Comparison of ENCODE assay signal across 9 cellular contexts in the genomic region with DNA sequence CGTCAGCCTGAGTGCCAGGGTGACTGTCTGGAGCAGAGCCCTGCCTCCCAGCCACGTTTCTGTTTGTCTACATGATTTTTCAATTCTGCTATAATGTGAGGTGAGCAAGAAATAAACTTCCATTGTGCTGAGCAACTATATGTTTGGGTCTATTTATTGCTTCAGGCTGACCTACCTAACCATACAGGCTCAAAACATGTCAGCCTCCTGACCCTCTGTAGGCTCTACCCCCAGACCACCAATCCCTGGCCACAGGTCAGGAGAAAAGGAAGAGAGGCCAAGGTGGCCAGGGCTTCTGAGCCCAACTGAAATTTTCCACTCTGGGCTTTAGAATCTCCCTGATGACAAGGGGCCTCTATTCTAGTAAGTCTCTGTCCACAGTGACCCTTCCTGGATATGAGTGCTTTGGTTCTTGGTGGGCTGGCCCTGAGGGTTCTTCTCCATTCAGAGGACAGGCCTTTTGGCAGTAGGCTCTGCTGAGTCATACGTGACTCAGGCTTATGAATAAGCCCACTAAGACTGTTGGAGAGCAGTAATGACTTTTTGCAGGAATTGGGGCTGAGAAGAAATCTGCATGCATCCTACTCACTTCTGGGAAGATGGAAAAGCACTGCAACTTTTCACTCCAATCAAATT.
DNase-seq lines count a peak whose midpoint lies in the region; FAIRE-seq and TF ChIP-seq lines count a peak whose summit lies in the region.
"Had no signal": no experiment of that assay in that cellular context is flagged by ENCODE, and none has a peak within 500 bp of the region (broad histone marks: within the 10 kb centered on the region; RNA-seq: fewer than 3 reads in every experiment).

No MANE protein-coding gene starts in this region.

- no peak overlapping the region for H3K4me3 ChIP-seq in transverse colon
- H3K4me3 ChIP-seq: cardiac muscle cell had no signal

- TF ChIP-seq POLR2A in transverse colon (IDR thresholded peaks at IDR 0.05) = no peak

- intact Hi-C loops in transverse colon (cut with DNase I; ENCODE audit: low total_unique reads) = no loop called here

- H3K27me3 ChIP-seq in transverse colon = no peaks in the 10 kb centered on the region
- H3K27me3 ChIP-seq: cardiac muscle cell had no signal

- H3K36me3 ChIP-seq in transverse colon = no peaks in the 10 kb centered on the region
- H3K36me3 ChIP-seq: cardiac muscle cell had no signal

- 70 to 83% methylated on average over 2 to 3 of the region's 3 CpGs for WGBS in transverse colon (ENCODE audit: low coverage in 1 of 2), 2 donors

- FAIRE-seq in D721Med (lab: Jason Lieb, UNC) = no peak
- FAIRE-seq in GM19239 (lab: Jason Lieb, UNC) = no peak

- H3K4me1 ChIP-seq in transverse colon = no peaks in the 10 kb centered on the region

- H3K27ac ChIP-seq in transverse colon = no peak overlapping the region
- H3K27ac ChIP-seq: cardiac muscle cell had no signal

- H3K9me3 ChIP-seq in transverse colon = no peaks in the 10 kb centered on the region

- TF ChIP-seq EP300 in transverse colon (IDR thresholded peaks at IDR 0.05; ENCODE audit: low read depth) = no peak

- DNase-seq in H4 (ENCODE audit: low spot score) (peak; percentile 82), RKO (ENCODE audit: low spot score) (peak; percentile 88), fibroblast of gingiva (ENCODE audit: low read depth) (peak; percentile 86), renal cortical epithelial cell (ENCODE audit: low read depth) (peak; percentile 97), transverse colon (no peak), D721Med (ENCODE audit: insufficient read length, low spot score) (no peak), NCI-H1417 treated with DMSO at 0.1 percent for 48 hours (lab: John Stamatoyannopoulos, UW) (no peak), GM19239 (ENCODE audit: insufficient read length, low spot score) (no peak)

- in situ Hi-C loops in transverse colon (cut with MboI; ENCODE audit: low pct_ligation_motif_present in 1 of 4, low pct_unique_long_range_greater_than_20kb in 1 of 4, low sequenced_read_pairs in 3 of 4) = no loop called here

- no peak for TF ChIP-seq CTCF in transverse colon (IDR thresholded peaks at IDR 0.05)
- TF ChIP-seq CTCF in D721Med (IDR thresholded peaks at IDR 0.05; ENCODE audit: insufficient read depth, missing control alignments) = no peak

Comparison
In these comparisons a context has a peak if more than half of its experiments do, and no peak if none do; other contexts are left out.
1. DNase-seq: peak in H4 (single experiment), RKO (single experiment), fibroblast of gingiva (single experiment) and renal cortical epithelial cell (single experiment); none in transverse colon (single experiment), D721Med (single experiment), NCI-H1417 treated with DMSO at 0.1 percent for 48 hours (single experiment) and GM19239 (single experiment).